ENCODE assay signal across 17 cellular contexts in genomic region chr5:138385660-138386059, GRCh38. TPM values are rescaled to one million over a fixed set of nuclear protein-coding genes. Genes with fewer than 3 reads are reported as not detected.
DNase-seq lines count a peak whose midpoint lies in the region; ATAC-seq and TF ChIP-seq lines count a peak whose summit lies in the region.
"Had no signal": no experiment of that assay in that cellular context is flagged by ENCODE, and none has a peak within 500 bp of the region (broad histone marks: within the 10 kb centered on the region; RNA-seq: fewer than 3 reads in every experiment).

No MANE protein-coding gene starts in this region.

- TF ChIP-seq POLR2A in prostate gland (IDR thresholded peaks at IDR 0.05) = no peak

- H3K9me3 Mint-ChIP-seq in activated CD8-positive, alpha-beta T cell treated with anti-CD3 and anti-CD28 coated beads, Interleukin-2, amount 10 ng/mL, durations not matched to agents 7 days and 5 days (ENCODE audit: insufficient read depth) = no peaks in the 10 kb centered on the region
- no peaks in the 10 kb centered on the region for H3K9me3 Mint-ChIP-seq in activated CD8-positive, alpha-beta T cell treated with anti-CD3 and anti-CD28 coated beads for 36 hours
- H3K9me3 Mint-ChIP-seq in endodermal cell = no peaks in the 10 kb centered on the region
- no peaks in the 10 kb centered on the region for H3K9me3 Mint-ChIP-seq in progenitor cell of endocrine pancreas (ENCODE audit: low read depth)

- H3K9me3 ChIP-seq in endodermal cell (ENCODE audit: control insufficient read depth, low read length) (no peaks in the 10 kb centered on the region), prostate gland (no peaks in the 10 kb centered on the region)
- H3K9me3 ChIP-seq: BLaER1 treated with 17β-estradiol and CSF1 and Interleukin-3, amounts not matched to agents 10 nM and 100 nM had no signal

- H3K4me3 ChIP-seq in endodermal cell (ENCODE audit: low read length) (no peak overlapping the region), prostate gland (no peak overlapping the region)
- H3K4me3 ChIP-seq: BLaER1 treated with 17β-estradiol and CSF1 and Interleukin-3, amounts not matched to agents 10 nM and 100 nM; K562 had no signal

- H3K36me3 ChIP-seq in endodermal cell (ENCODE audit: control insufficient read depth, insufficient read depth, low read length) (peaks cover 62% of the 10 kb centered on the region), prostate gland (peaks cover 0 to 8% of the 10 kb centered on the region in 2 donors)

- H3K4me1 Mint-ChIP-seq in activated CD8-positive, alpha-beta T cell treated with anti-CD3 and anti-CD28 coated beads, Interleukin-2, amount 10 ng/mL, durations not matched to agents 7 days and 5 days (ENCODE audit: low read depth) = no peaks in the 10 kb centered on the region
- H3K4me1 Mint-ChIP-seq in activated CD8-positive, alpha-beta T cell treated with anti-CD3 and anti-CD28 coated beads for 36 hours (ENCODE audit: low read depth) = no peaks in the 10 kb centered on the region
- no peaks in the 10 kb centered on the region for H3K4me1 Mint-ChIP-seq in endodermal cell
- H3K4me1 Mint-ChIP-seq in progenitor cell of endocrine pancreas (ENCODE audit: low read depth) = peaks cover 2% of the 10 kb centered on the region

- H3K9ac ChIP-seq in endodermal cell (ENCODE audit: extremely low read depth, low read length, poor library complexity, severe bottlenecking) = no peak overlapping the region
- H3K9ac ChIP-seq: BLaER1 treated with 17β-estradiol and CSF1 and Interleukin-3, amounts not matched to agents 10 nM and 100 nM had no signal

- WGBS in endodermal cell (ENCODE audit: insufficient coverage in 1 of 2, insufficient read length in 1 of 2), 2 experiments = 88 to 90% methylated on average over 1 of the region's 1 CpG
- WGBS in prostate gland = 48% methylated on average over 1 of the region's 1 CpG

- H3K36me3 Mint-ChIP-seq in activated CD8-positive, alpha-beta T cell treated with anti-CD3 and anti-CD28 coated beads, Interleukin-2, amount 10 ng/mL, durations not matched to agents 7 days and 5 days (ENCODE audit: low read depth) = peaks cover 38% of the 10 kb centered on the region
- H3K36me3 Mint-ChIP-seq in activated CD8-positive, alpha-beta T cell treated with anti-CD3 and anti-CD28 coated beads for 36 hours (ENCODE audit: low read depth) = peaks cover 29% of the 10 kb centered on the region
- H3K36me3 Mint-ChIP-seq in endodermal cell (ENCODE audit: low read depth) (peaks cover 58% of the 10 kb centered on the region), progenitor cell of endocrine pancreas (ENCODE audit: insufficient read depth) (peaks cover 22% of the 10 kb centered on the region)

- CTCF ChIA-PET in activated CD8-positive, alpha-beta T cell treated with anti-CD3 and anti-CD28 coated beads, Interleukin-2, amount 10 ng/mL, durations not matched to agents 7 days and 5 days (lab: Charles Lee) = no interaction called here
- CTCF ChIA-PET in activated CD8-positive, alpha-beta T cell treated with anti-CD3 and anti-CD28 coated beads for 36 hours (lab: Charles Lee) = interaction anchor here (1.2 to 1.8 kb wide), 2 partner anchors 33 to 309 kb away, joined by 3 to 4 read pairs; partner anchors contain the start of gene KDM3B

- H3K27me3 Mint-ChIP-seq in activated CD8-positive, alpha-beta T cell treated with anti-CD3 and anti-CD28 coated beads, Interleukin-2, amount 10 ng/mL, durations not matched to agents 7 days and 5 days (ENCODE audit: low read depth) = no peaks in the 10 kb centered on the region
- H3K27me3 Mint-ChIP-seq in activated CD8-positive, alpha-beta T cell treated with anti-CD3 and anti-CD28 coated beads for 36 hours = no peaks in the 10 kb centered on the region
- H3K27me3 Mint-ChIP-seq in endodermal cell (ENCODE audit: insufficient read depth) (no peaks in the 10 kb centered on the region), progenitor cell of endocrine pancreas (no peaks in the 10 kb centered on the region)

- H3K27ac ChIP-seq in endodermal cell (ENCODE audit: low read depth, low read length) = no peak overlapping the region
- peak overlapping the region; percentile 80 for H3K27ac ChIP-seq in temporal lobe (ENCODE audit: low read depth, low read length)
- H3K27ac ChIP-seq in prostate gland = no peak overlapping the region
- H3K27ac ChIP-seq: BLaER1 treated with 17β-estradiol and CSF1 and Interleukin-3, amounts not matched to agents 10 nM and 100 nM had no signal

- ATAC-seq in activated CD8-positive, alpha-beta T cell treated with anti-CD3 and anti-CD28 coated beads, Interleukin-2, amount 10 ng/mL, durations not matched to agents 7 days and 5 days = no peak
- ATAC-seq in activated CD8-positive, alpha-beta T cell treated with anti-CD3 and anti-CD28 coated beads for 36 hours = no peak
- ATAC-seq in GM21619 (IDR thresholded peaks at IDR 0.05; ENCODE audit: unreplicated experiment) (no peak), GM19455 (IDR thresholded peaks at IDR 0.05; ENCODE audit: unreplicated experiment) (no peak)
- ATAC-seq: K562 had no signal

- H3K27me3 ChIP-seq in endodermal cell (ENCODE audit: control insufficient read depth, insufficient read depth, low read length, poor library complexity, severe bottlenecking) (no peaks in the 10 kb centered on the region), prostate gland (replicated peaks; ENCODE audit: insufficient read depth) (no peaks in the 10 kb centered on the region)
- H3K27me3 ChIP-seq: BLaER1 treated with 17β-estradiol and CSF1 and Interleukin-3, amounts not matched to agents 10 nM and 100 nM had no signal

- no peak for TF ChIP-seq CTCF in activated CD8-positive, alpha-beta T cell treated with anti-CD3 and anti-CD28 coated beads for 36 hours (IDR thresholded peaks at IDR 0.05)
- no peak for TF ChIP-seq CTCF in endodermal cell (conservative IDR thresholded peaks at IDR 0.05)
- TF ChIP-seq CTCF in progenitor cell of endocrine pancreas (IDR thresholded peaks at IDR 0.05; ENCODE audit: unreplicated experiment) = no peak
- no peak for TF ChIP-seq CTCF in prostate gland (IDR thresholded peaks at IDR 0.05)

- peak overlapping the region; percentile 25 for H3K27ac Mint-ChIP-seq in activated CD8-positive, alpha-beta T cell treated with anti-CD3 and anti-CD28 coated beads, Interleukin-2, amount 10 ng/mL, durations not matched to agents 7 days and 5 days
- H3K27ac Mint-ChIP-seq in activated CD8-positive, alpha-beta T cell treated with anti-CD3 and anti-CD28 coated beads for 36 hours = no peak overlapping the region
- H3K27ac Mint-ChIP-seq in endodermal cell (peak overlapping the region; percentile 24), progenitor cell of endocrine pancreas (peak overlapping the region; percentile 65)

- no peak overlapping the region for H3K4me3 Mint-ChIP-seq in activated CD8-positive, alpha-beta T cell treated with anti-CD3 and anti-CD28 coated beads, Interleukin-2, amount 10 ng/mL, durations not matched to agents 7 days and 5 days
- no peak overlapping the region for H3K4me3 Mint-ChIP-seq in activated CD8-positive, alpha-beta T cell treated with anti-CD3 and anti-CD28 coated beads for 36 hours
- H3K4me3 Mint-ChIP-seq in endodermal cell = no peak overlapping the region
- H3K4me3 Mint-ChIP-seq in progenitor cell of endocrine pancreas (ENCODE audit: low read depth) = no peak overlapping the region

- intact Hi-C loops in activated CD8-positive, alpha-beta T cell treated with anti-CD3 and anti-CD28 coated beads for 36 hours (cut with micrococcal nuclease) = no loop called here
- intact Hi-C loops in prostate gland (cut with DNase I) = no loop called here

- H3K4me1 ChIP-seq in endodermal cell (ENCODE audit: control insufficient read depth, insufficient read depth, low read length) = no peaks in the 10 kb centered on the region
- H3K4me1 ChIP-seq in prostate gland (replicated peaks) = no peaks in the 10 kb centered on the region
- H3K4me1 ChIP-seq: BLaER1 treated with 17β-estradiol and CSF1 and Interleukin-3, amounts not matched to agents 10 nM and 100 nM had no signal

- POLR2A ChIA-PET in activated CD8-positive, alpha-beta T cell treated with anti-CD3 and anti-CD28 coated beads, Interleukin-2, amount 10 ng/mL, durations not matched to agents 7 days and 5 days (lab: Charles Lee) = no interaction called here
- POLR2A ChIA-PET in activated CD8-positive, alpha-beta T cell treated with anti-CD3 and anti-CD28 coated beads for 36 hours (lab: Charles Lee) = no interaction called here

- no peak for DNase-seq in activated CD8-positive, alpha-beta T cell treated with anti-CD3 and anti-CD28 coated beads, Interleukin-2, amount 10 ng/mL, durations not matched to agents 7 days and 5 days
- no peak for DNase-seq in activated CD8-positive, alpha-beta T cell treated with anti-CD3 and anti-CD28 coated beads for 36 hours
- DNase-seq in endodermal cell (no peak), progenitor cell of endocrine pancreas (ENCODE audit: low spot score, unreplicated experiment) (no peak), prostate gland (ENCODE audit: low spot score) (no peak)
- DNase-seq: 8988T, COR-L47, DMS153, NCI-H1436 treated with DMSO at 0.1 percent for 48 hours, NCI-H2081, NCI-H226, NCI-H69 had no signal

RNA-seq across cellular contexts. Expression of gene KDM3B, which starts 33.2 kb away (rescaled TPM):
- total RNA-seq in activated CD8-positive, alpha-beta T cell treated with anti-CD3 and anti-CD28 coated beads, Interleukin-2, amount 10 ng/mL, durations not matched to agents 7 days and 5 days = 10 to 100 TPM; 53.1 to 55.0 TPM
- total RNA-seq in activated CD8-positive, alpha-beta T cell treated with anti-CD3 and anti-CD28 coated beads for 36 hours = 10 to 100 TPM; 41.6 to 41.9 TPM
- 100 to 1,000 TPM in 1 of 2 donors, 10 to 100 TPM in 1; 98.2 to 104 TPM for total RNA-seq in endodermal cell
- 77.8 TPM for polyA plus RNA-seq in endodermal cell (2013, experiment 1 of 2)
- polyA plus RNA-seq in endodermal cell (2013, experiment 2 of 2) = 77.7 TPM
- 118 and 126 TPM in 2 replicates for total RNA-seq in progenitor cell of endocrine pancreas
- 70.6 TPM for total RNA-seq in temporal lobe
- 10 to 100 TPM; 61.2 to 85.1 TPM for total RNA-seq in prostate gland

RNA-seq across cellular contexts. Expression of gene FAM53C, which starts 47.6 kb away (rescaled TPM):
- total RNA-seq in activated CD8-positive, alpha-beta T cell treated with anti-CD3 and anti-CD28 coated beads, Interleukin-2, amount 10 ng/mL, durations not matched to agents 7 days and 5 days = 10 to 100 TPM; 26.9 to 29.9 TPM
- total RNA-seq in activated CD8-positive, alpha-beta T cell treated with anti-CD3 and anti-CD28 coated beads for 36 hours = 10 to 100 TPM; 25.8 to 29.1 TPM
- total RNA-seq in endodermal cell = 10 to 100 TPM; 41.6 to 46.4 TPM
- polyA plus RNA-seq in endodermal cell (2013, experiment 1 of 2) = 46.5 TPM
- polyA plus RNA-seq in endodermal cell (2013, experiment 2 of 2) = 41.4 TPM
- total RNA-seq in progenitor cell of endocrine pancreas = 56.6 TPM in 2 replicates
- total RNA-seq in temporal lobe = 16.0 TPM
- 10 to 100 TPM; 32.9 to 81.0 TPM for total RNA-seq in prostate gland

RNA-seq across cellular contexts. Expression of gene REEP2, which starts 53.2 kb away (rescaled TPM):
- total RNA-seq in activated CD8-positive, alpha-beta T cell treated with anti-CD3 and anti-CD28 coated beads, Interleukin-2, amount 10 ng/mL, durations not matched to agents 7 days and 5 days = 1 to 10 TPM in 1 of 2 experiments, under 1 TPM in 1; 0.68 to 1.1 TPM
- 1 to 10 TPM; 2.9 to 3.1 TPM for total RNA-seq in activated CD8-positive, alpha-beta T cell treated with anti-CD3 and anti-CD28 coated beads for 36 hours
- 10 to 100 TPM; 17.7 to 26.9 TPM for total RNA-seq in endodermal cell
- 46.3 TPM for polyA plus RNA-seq in endodermal cell (2013, experiment 1 of 2)
- polyA plus RNA-seq in endodermal cell (2013, experiment 2 of 2) = 43.3 TPM
- total RNA-seq in progenitor cell of endocrine pancreas = 20.0 and 22.1 TPM in 2 replicates
- 73.5 TPM for total RNA-seq in temporal lobe
- total RNA-seq in prostate gland = 10 to 100 TPM in 1 of 2 donors, 1 to 10 TPM in 1; 4.1 to 21.2 TPM

RNA-seq across cellular contexts. Expression of gene CDC25C, which starts 54.1 kb away (rescaled TPM):
- total RNA-seq in activated CD8-positive, alpha-beta T cell treated with anti-CD3 and anti-CD28 coated beads, Interleukin-2, amount 10 ng/mL, durations not matched to agents 7 days and 5 days = 10 to 100 TPM; 15.0 to 18.3 TPM
- 10 to 100 TPM; 12.2 to 14.6 TPM for total RNA-seq in activated CD8-positive, alpha-beta T cell treated with anti-CD3 and anti-CD28 coated beads for 36 hours
- total RNA-seq in endodermal cell (10 to 100 TPM; 14.8 to 30.6 TPM), progenitor cell of endocrine pancreas (10.6 and 11.5 TPM in 2 replicates), temporal lobe (0.98 TPM), prostate gland (1 to 10 TPM in 1 of 2 donors, under 1 TPM in 1; 0.14 to 3.2 TPM)
- polyA plus RNA-seq in endodermal cell (2013, experiment 1 of 2) = 34.8 TPM
- polyA plus RNA-seq in endodermal cell (2013, experiment 2 of 2) = 33.9 TPM
